Comparison of ENCODE assay signal across 1 cellular context in genomic region chr13:39760521-39760920, GRCh38.
A peak's percentile ranks its signal among the peaks of the same experiment; 100 is the strongest.
TF ChIP-seq lines count a peak whose summit lies in the region.

No MANE protein-coding gene starts in this region.

TF ChIP-seq in GM12878, 131 proteins besides CTCF, POLR2A, EP300 and RAD21 (continued from another document and continues in another):
- TF ChIP-seq NBN (IDR thresholded peaks at IDR 0.05): 0 out of 2 replicates have a peak, but pooled peaks have one; percentile 18
- TF ChIP-seq FOXM1 (IDR thresholded peaks at IDR 0.05; ENCODE audit: low read depth, low read length): no peak
- TF ChIP-seq ZNF687 (IDR thresholded peaks at IDR 0.05): no peak
- TF ChIP-seq TAF1 (IDR thresholded peaks at IDR 0.05; ENCODE audit: borderline replicate concordance, low read depth, low read length): no peak
- TF ChIP-seq WRNIP1 (IDR thresholded peaks at IDR 0.05; ENCODE audit: borderline replicate concordance, low read depth, low read length): no peak
- no peak for TF ChIP-seq DPF2 (IDR thresholded peaks at IDR 0.05)
- TF ChIP-seq TBL1XR1 (IDR thresholded peaks at IDR 0.05; ENCODE audit: low read depth, low read length): no peak
- no peak for TF ChIP-seq CREB1 (IDR thresholded peaks at IDR 0.05; ENCODE audit: low read depth)
- no peak for TF ChIP-seq EED (IDR thresholded peaks at IDR 0.05; ENCODE audit: low read depth)
- TF ChIP-seq CBX5 (IDR thresholded peaks at IDR 0.05; ENCODE audit: low read depth): no peak
- no peak for TF ChIP-seq ASH2L (IDR thresholded peaks at IDR 0.05; ENCODE audit: borderline replicate concordance, low read depth)
- TF ChIP-seq RBBP5 (conservative IDR thresholded peaks at IDR 0.05): no peak
- no peak for TF ChIP-seq ATF2 (IDR thresholded peaks at IDR 0.05; ENCODE audit: low read length)
- TF ChIP-seq MAX (IDR thresholded peaks at IDR 0.05; ENCODE audit: low read depth, low read length): no peak
- TF ChIP-seq HCFC1 (IDR thresholded peaks at IDR 0.05; ENCODE audit: low read length): no peak
- no peak for TF ChIP-seq ELK1 (IDR thresholded peaks at IDR 0.05; ENCODE audit: low read depth, low read length)
- TF ChIP-seq SUPT20H (IDR thresholded peaks at IDR 0.05; ENCODE audit: borderline replicate concordance, control insufficient read depth, low read depth, low read length): no peak
- no peak for TF ChIP-seq RUNX3 (IDR thresholded peaks at IDR 0.05; ENCODE audit: low read length)
- no peak for TF ChIP-seq TARDBP (IDR thresholded peaks at IDR 0.05; ENCODE audit: borderline replicate concordance)
- TF ChIP-seq CEBPZ (IDR thresholded peaks at IDR 0.05; ENCODE audit: low read depth, low read length): no peak
- TF ChIP-seq ZNF274 (IDR thresholded peaks at IDR 0.05; ENCODE audit: insufficient read depth, insufficient read length): no peak
- TF ChIP-seq NR2C2 (IDR thresholded peaks at IDR 0.05; ENCODE audit: borderline replicate concordance, control insufficient read depth, insufficient read length, low read depth): no peak
- TF ChIP-seq IKZF1 (conservative IDR thresholded peaks at IDR 0.05): peak; percentile 48; the same call in 1 of the 2 replicates
- no peak for TF ChIP-seq PAX5 (IDR thresholded peaks at IDR 0.05; ENCODE audit: borderline replicate concordance, low read depth, low read length)
- no peak for TF ChIP-seq USF2 (IDR thresholded peaks at IDR 0.05; ENCODE audit: borderline replicate concordance, low read depth, low read length)
- TF ChIP-seq SIN3A (IDR thresholded peaks at IDR 0.05; ENCODE audit: low read depth, low read length): no peak
- TF ChIP-seq ZBED1 (IDR thresholded peaks at IDR 0.05; ENCODE audit: borderline replicate concordance): no peak
- no peak for TF ChIP-seq ZBTB4 (CRISPR knock-in tag; IDR thresholded peaks at IDR 0.05)
- no peak for TF ChIP-seq HSF1 (IDR thresholded peaks at IDR 0.05; ENCODE audit: low read depth, low read length)
- TF ChIP-seq KDM1A (IDR thresholded peaks at IDR 0.05; ENCODE audit: borderline replicate concordance): no peak
- no peak for TF ChIP-seq SMAD5 (IDR thresholded peaks at IDR 0.05; ENCODE audit: low read depth)
- TF ChIP-seq SKIL (IDR thresholded peaks at IDR 0.05; ENCODE audit: low read depth, poor library complexity, severe bottlenecking): no peak
- TF ChIP-seq ZNF592 (IDR thresholded peaks at IDR 0.05): no peak
